In the genomic region with DNA sequence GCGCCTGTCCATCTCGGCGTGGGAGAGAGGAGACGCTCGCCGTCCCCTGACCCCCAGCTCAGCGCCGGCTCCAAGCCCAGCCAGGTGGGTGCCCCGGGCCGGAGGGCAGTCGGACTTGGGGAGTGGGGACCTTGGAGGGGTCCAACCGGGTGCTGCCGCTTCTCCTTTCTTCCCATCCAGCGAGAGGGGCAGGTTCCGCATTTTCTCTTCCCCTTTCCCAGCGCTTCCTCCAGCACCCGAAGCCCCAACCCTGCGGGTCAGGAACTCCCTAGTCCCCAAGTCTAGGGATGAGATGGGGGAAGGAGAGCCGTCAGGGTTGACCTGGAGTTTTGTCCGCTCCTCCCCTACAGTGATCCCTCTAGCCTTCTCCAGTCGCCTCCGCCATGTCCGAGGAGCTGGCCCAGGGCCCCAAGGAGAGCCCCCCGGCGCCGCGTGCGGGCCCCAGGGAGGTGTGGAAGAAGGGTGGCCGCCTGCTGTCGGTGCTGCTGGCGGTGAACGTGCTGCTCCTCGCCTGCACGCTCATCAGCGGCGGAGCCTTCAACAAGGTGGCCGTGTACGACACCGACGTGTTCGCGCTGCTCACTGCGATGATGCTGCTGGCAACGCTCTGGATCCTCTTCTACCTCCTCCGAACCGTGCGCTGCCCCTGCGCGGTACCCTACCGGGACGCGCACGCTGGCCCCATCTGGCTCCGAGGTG, we compare ENCODE assay signal across 1 cellular context.
TF ChIP-seq lines count a peak whose summit lies in the region.

TSS of gene OTOP2 (plus strand) at position 24 of the 699 bp plus-strand sequence. CDS start at position 384, 360 bp downstream.

TF ChIP-seq in K562, 482 proteins besides CTCF, POLR2A, EP300 and RAD21 (continued from another document):
- TF ChIP-seq MAX (CRISPR knock-in tag; IDR thresholded peaks at IDR 0.05) (peak; percentile 53; the same call in 1 of the 2 replicates), CBFB (CRISPR knock-in tag; IDR thresholded peaks at IDR 0.05) (no peak), SPI1 (IDR thresholded peaks at IDR 0.05; ENCODE audit: borderline replicate concordance, low read depth, low read length) (peak; percentile 85), U2AF2 (optimal IDR thresholded peaks at IDR 0.05; ENCODE audit: low read depth, low read length) (no peak), CBX5 (IDR thresholded peaks at IDR 0.05; ENCODE audit: borderline replicate concordance, low read depth) (no peak), ZNF449 (CRISPR knock-in tag; IDR thresholded peaks at IDR 0.05) (no peak), ZBTB7A (IDR thresholded peaks at IDR 0.05; ENCODE audit: borderline replicate concordance, control insufficient read depth, low read depth, low read length) (peak; percentile 27; the same call in 1 of the 2 replicates), E2F6 (IDR thresholded peaks at IDR 0.05; ENCODE audit: borderline replicate concordance in 1 of 2, extremely low read depth in 1 of 2, insufficient read depth in 1 of 2, insufficient read length in 1 of 2, low read depth in 1 of 2, low read length in 1 of 2, poor library complexity in 1 of 2, severe bottlenecking in 1 of 2) (peak in 1 of 2 experiments; percentile 51), BHLHE40 (IDR thresholded peaks at IDR 0.05; ENCODE audit: low read length) (0 out of 2 replicates have a peak, but pooled peaks have one; percentile 13), SRSF7 (optimal IDR thresholded peaks at IDR 0.05; ENCODE audit: low read depth, low read length) (no peak), RREB1 (CRISPR knock-in tag; IDR thresholded peaks at IDR 0.05) (no peak), GABPB1 (CRISPR knock-in tag; IDR thresholded peaks at IDR 0.05) (no peak), NCOR1 (IDR thresholded peaks at IDR 0.05) (no peak)
- TF ChIP-seq, protein P1, sequence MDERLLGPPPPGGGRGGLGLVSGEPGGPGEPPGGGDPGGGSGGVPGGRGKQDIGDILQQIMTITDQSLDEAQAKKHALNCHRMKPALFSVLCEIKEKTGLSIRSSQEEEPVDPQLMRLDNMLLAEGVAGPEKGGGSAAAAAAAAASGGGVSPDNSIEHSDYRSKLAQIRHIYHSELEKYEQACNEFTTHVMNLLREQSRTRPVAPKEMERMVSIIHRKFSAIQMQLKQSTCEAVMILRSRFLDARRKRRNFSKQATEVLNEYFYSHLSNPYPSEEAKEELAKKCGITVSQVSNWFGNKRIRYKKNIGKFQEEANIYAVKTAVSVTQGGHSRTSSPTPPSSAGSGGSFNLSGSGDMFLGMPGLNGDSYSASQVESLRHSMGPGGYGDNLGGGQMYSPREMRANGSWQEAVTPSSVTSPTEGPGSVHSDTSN (CRISPR knock-in tag; IDR thresholded peaks at IDR 0.05; ENCODE audit: low read depth) = no peak
- TF ChIP-seq, protein P1 (tag; conservative IDR thresholded peaks at IDR 0.05; ENCODE audit: low read depth) = peak; percentile 50
TF ChIP-seq in K562: peak in this region for 8.
